16 cellular contexts compared by ENCODE assay signal in genomic region chr5:103218164-103218563, GRCh38. TPM values are rescaled to one million over a fixed set of nuclear protein-coding genes. Genes with fewer than 3 reads are reported as not detected.
DNase-seq lines count a peak whose midpoint lies in the region; ATAC-seq, FAIRE-seq and TF ChIP-seq lines count a peak whose summit lies in the region.
"Had no signal": no experiment of that assay in that cellular context is flagged by ENCODE, and none has a peak within 500 bp of the region (broad histone marks: within the 10 kb centered on the region; RNA-seq: fewer than 3 reads in every experiment).

No MANE protein-coding gene starts in this region.

- ATAC-seq in PC-3 (peak; percentile 64), HepG2 (no peak)
- ATAC-seq: T-cell, WTC11 had no signal

- no peaks in the 10 kb centered on the region for H3K79me2 ChIP-seq in PC-3 (ENCODE audit: low read length)
- H3K79me2 ChIP-seq in HepG2 (ENCODE audit: insufficient read depth, low read length): no peaks in the 10 kb centered on the region

- TF ChIP-seq EP300 in HepG2 (IDR thresholded peaks at IDR 0.05; ENCODE audit: low read depth in 2 of 2, low read length in 2 of 2): no peak
- TF ChIP-seq EP300 in HepG2 (CRISPR knock-in tag; IDR thresholded peaks at IDR 0.05; ENCODE audit: borderline replicate concordance): no peak

- POLR2A ChIA-PET in AG04449 (lab: Yijun Ruan, JAX): no interaction called here
- POLR2A ChIA-PET in PC-3 (lab: Charles Lee; ENCODE audit: unreplicated experiment): no interaction called here
- POLR2A ChIA-PET in HepG2 (lab: Yijun Ruan, JAX): no interaction called here

- WGBS in HepG2 (ENCODE audit: low lambda C conversion rate): 31% methylated on average over 5 of the region's 5 CpGs

- H3K9ac ChIP-seq in PC-3 (ENCODE audit: low read length) (no peak overlapping the region), HepG2 (ENCODE audit: insufficient read depth, low read depth, low read length) (no peak overlapping the region)

- H3K9me2 ChIP-seq in PC-3 (replicated peaks; ENCODE audit: low read length): no peaks in the 10 kb centered on the region

- no peak for TF ChIP-seq POLR2A in HepG2 (IDR thresholded peaks at IDR 0.05; ENCODE audit: insufficient read depth in 1 of 2, low read depth in 2 of 2, low read length in 2 of 2)

- no peak overlapping the region for H3K4me2 ChIP-seq in PC-3 (ENCODE audit: low read length)
- H3K4me2 ChIP-seq in HepG2 (ENCODE audit: low read depth, low read length): no peak overlapping the region

- CTCF ChIA-PET in AG04449 (lab: Yijun Ruan, JAX) (interaction anchor here (0.6 kb wide), 1 partner anchor 257 kb away, joined by 3 read pairs; no protein-coding TSS in a partner anchor), PC-3 (lab: Charles Lee) (interaction anchor here (0.6 kb wide), 1 partner anchor 79 kb away, joined by 6 read pairs; no protein-coding TSS in a partner anchor), HepG2 (lab: Yijun Ruan, JAX; ENCODE audit: low intra/inter-chr PET ratio, low total read pairs) (no interaction called here)

- H3K4me1 ChIP-seq in PC-3 (ENCODE audit: insufficient read depth, low read length): 0 out of 2 replicates have a peak, but pooled peaks cover 3% of the 10 kb centered on the region
- peaks cover 6% of the 10 kb centered on the region; the same call in 1 of the 2 replicates for H3K4me1 ChIP-seq in HepG2 (ENCODE audit: insufficient read depth, low read length)
- H3K4me1 ChIP-seq: testis had no signal

- TF ChIP-seq RAD21 in HepG2 (CRISPR knock-in tag; IDR thresholded peaks at IDR 0.05): no peak

- BruUV-seq in PC-3 (replicated peaks; lab: Mats Ljungman, UMichigan) (no TSS peak), HepG2 (replicated peaks; lab: Mats Ljungman, UMichigan) (no TSS peak)

- H4K20me1 ChIP-seq in PC-3 (ENCODE audit: low read length) (no peaks in the 10 kb centered on the region), HepG2 (ENCODE audit: insufficient read depth, low read length) (no peaks in the 10 kb centered on the region)

- intact Hi-C loops in PC-3 (cut with micrococcal nuclease): no loop called here
- intact Hi-C loops in HepG2 (cut with micrococcal nuclease; ENCODE audit: unreplicated experiment): no loop called here

- H3K27me3 ChIP-seq in PC-3 (ENCODE audit: low read length) (no peaks in the 10 kb centered on the region), HepG2 (ENCODE audit: control insufficient read depth in 1 of 2, insufficient read depth in 2 of 2, low read length in 2 of 2) (no peaks in the 10 kb centered on the region; a peak in 1 of 5 replicates)
- H3K27me3 ChIP-seq: testis had no signal

- H3K9me3 ChIP-seq in PC-3 (ENCODE audit: low read length): no peaks in the 10 kb centered on the region
- H3K9me3 ChIP-seq in HepG2 (ENCODE audit: low read length): no peaks in the 10 kb centered on the region
- H3K9me3 ChIP-seq: testis had no signal

- no peaks in the 10 kb centered on the region for H3K36me3 ChIP-seq in PC-3 (ENCODE audit: low read depth, low read length)
- no peaks in the 10 kb centered on the region for H3K36me3 ChIP-seq in HepG2 (replicated peaks in 1 of 2; ENCODE audit: control insufficient read depth in 1 of 2, insufficient read depth in 2 of 2, low read length in 2 of 2)

- DNase-seq in AG04449 (ENCODE audit: low read depth, low spot score): peak; percentile 69
- peak; percentile 57 for DNase-seq in PC-3
- DNase-seq in epithelial cell of esophagus (ENCODE audit: low read depth): peak; percentile 80
- DNase-seq in HepG2 (ENCODE audit: low spot score): peak; percentile 9
- no peak for DNase-seq in stimulated activated CD4-positive, alpha-beta T cell treated with anti-CD3 and anti-CD28 coated beads, Interleukin-15, amount 100 ng/mL, for 24 hours
- DNase-seq in NCI-H1694 (lab: John Stamatoyannopoulos, UW): no peak
- DNase-seq in GDM1 (lab: John Stamatoyannopoulos, UW): no peak
- DNase-seq in stimulated activated CD4-positive, alpha-beta T cell treated with anti-CD3 and anti-CD28 coated beads, Interleukin-4, amount 100 ng/mL, for 1 hour: no peak
- DNase-seq: activated effector memory CD4-positive, alpha-beta T cell treated with Interleukin-2 at 50 U/mL for 16 hours; COR-L47; head of caudate nucleus; Karpas-422; NCI-H748 treated with DMSO at 0.1 percent for 48 hours; T-cell; testis had no signal

- in situ Hi-C loops in HepG2 (cut with HindIII; ENCODE audit: extremely low pct_ligation_motif_present, low pct_unique_long_range_greater_than_20kb): no loop called here

- H3K4me3 ChIP-seq in AG04449 (ENCODE audit: low read depth, low read length) (no peak overlapping the region), PC-3 (ENCODE audit: low read length) (no peak overlapping the region), epithelial cell of esophagus (ENCODE audit: low read length) (no peak overlapping the region), HepG2 (replicated peaks in 1 of 3; ENCODE audit: insufficient read depth in 1 of 3, low read depth in 2 of 3, low read length in 3 of 3) (no peak overlapping the region)
- H3K4me3 ChIP-seq: testis had no signal

- no peak for TF ChIP-seq CTCF in AG04449 (IDR thresholded peaks at IDR 0.05; ENCODE audit: insufficient read depth, low read length, missing control alignments)
- no peak for TF ChIP-seq CTCF in PC-3 (conservative IDR thresholded peaks at IDR 0.05; ENCODE audit: low read depth, low read length)
- no peak for TF ChIP-seq CTCF in epithelial cell of esophagus (IDR thresholded peaks at IDR 0.05; ENCODE audit: insufficient read depth, low read depth, low read length, missing control alignments)
- TF ChIP-seq CTCF in HepG2 (CRISPR knock-in tag; IDR thresholded peaks at IDR 0.05): no peak

- H3K27ac ChIP-seq in PC-3 (ENCODE audit: low read length) (no peak overlapping the region), HepG2 (ENCODE audit: extremely low read length, insufficient read depth, low read length) (no peak overlapping the region)
- H3K27ac ChIP-seq: testis had no signal

- no peaks in the 10 kb centered on the region for H3F3A ChIP-seq in PC-3 (ENCODE audit: low read length, unreplicated experiment)

- FAIRE-seq in HepG2 (lab: Jason Lieb, UNC): no peak

- H2AFZ ChIP-seq in PC-3 (ENCODE audit: low read length) (no peak overlapping the region), HepG2 (ENCODE audit: low read length) (no peak overlapping the region)

TF ChIP-seq in HepG2, 621 proteins besides CTCF, POLR2A, EP300 and RAD21 (continues in another document):
- no peak for TF ChIP-seq RBM39 (IDR thresholded peaks at IDR 0.05; ENCODE audit: low read depth, low read length, poor library complexity, severe bottlenecking)
- TF ChIP-seq TCF7 (IDR thresholded peaks at IDR 0.05; ENCODE audit: low read depth): no peak
- TF ChIP-seq RXRB (CRISPR knock-in tag; IDR thresholded peaks at IDR 0.05; ENCODE audit: borderline replicate concordance): no peak
- no peak for TF ChIP-seq MYNN (CRISPR knock-in tag; IDR thresholded peaks at IDR 0.05; ENCODE audit: low read depth)
- TF ChIP-seq, protein P1, sequence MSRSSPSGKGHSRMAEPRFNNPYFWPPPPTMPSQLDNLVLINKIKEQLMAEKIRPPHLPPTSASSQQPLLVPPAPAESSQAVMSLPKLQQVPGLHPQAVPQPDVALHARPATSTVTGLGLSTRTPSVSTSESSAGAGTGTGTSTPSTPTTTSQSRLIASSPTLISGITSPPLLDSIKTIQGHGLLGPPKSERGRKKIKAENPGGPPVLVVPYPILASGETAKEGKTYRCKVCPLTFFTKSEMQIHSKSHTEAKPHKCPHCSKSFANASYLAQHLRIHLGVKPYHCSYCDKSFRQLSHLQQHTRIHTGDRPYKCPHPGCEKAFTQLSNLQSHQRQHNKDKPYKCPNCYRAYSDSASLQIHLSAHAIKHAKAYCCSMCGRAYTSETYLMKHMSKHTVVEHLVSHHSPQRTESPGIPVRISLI (CRISPR knock-in tag; IDR thresholded peaks at IDR 0.05; ENCODE audit: borderline replicate concordance): no peak
- no peak for TF ChIP-seq ZNF737 (CRISPR knock-in tag; IDR thresholded peaks at IDR 0.05; ENCODE audit: borderline replicate concordance)
- TF ChIP-seq SRSF1 (optimal IDR thresholded peaks at IDR 0.05; ENCODE audit: low read depth, low read length): no peak
- TF ChIP-seq RFX5 (IDR thresholded peaks at IDR 0.05; ENCODE audit: low read depth, low read length): no peak
- no peak for TF ChIP-seq MTF1 (CRISPR knock-in tag; IDR thresholded peaks at IDR 0.05)

RNA-seq across cellular contexts. Expression of gene MACIR, which starts 40.4 kb away (rescaled TPM):
- total RNA-seq in PC-3 (2014; rRNA removed): 15.1 and 22.2 TPM in 2 replicates
- total RNA-seq in HepG2 (2016; rRNA removed; fragmentation: Illumina TruSeq; extraction: Trizol): 4.4 and 5.5 TPM in 2 replicates
- 1.5 and 1.7 TPM in 2 replicates for total RNA-seq in HepG2 (2016; cell fraction: cytosol; rRNA removed; fragmentation: Illumina TruSeq; extraction: Trizol; ENCODE audit: low read depth)
- total RNA-seq in HepG2 (2016; cell fraction: insoluble cytoplasmic fraction; rRNA removed; fragmentation: Illumina TruSeq; extraction: Trizol): 4.0 and 5.9 TPM in 2 replicates
- 4.6 and 4.8 TPM in 2 replicates for total RNA-seq in HepG2 (2016; cell fraction: membrane; rRNA removed; fragmentation: Illumina TruSeq; extraction: Trizol)
- total RNA-seq in HepG2 (2016; cell fraction: nucleus; rRNA removed; fragmentation: Illumina TruSeq; extraction: Trizol): 2.2 and 2.6 TPM in 2 replicates
- polyA plus RNA-seq in HepG2 (2011; rRNA removed): 2.2 and 2.4 TPM in 2 replicates
- polyA plus RNA-seq in HepG2 (2011; cell fraction: cytosol; rRNA removed): 1.3 TPM in 2 replicates
- polyA plus RNA-seq in HepG2 (2011; cell fraction: nucleus; rRNA removed): 1.0 and 1.5 TPM in 2 replicates
- polyA plus RNA-seq in HepG2 (2012): 1.9 and 2.3 TPM in 2 replicates
- polyA plus RNA-seq in HepG2 (2016; cell fraction: cytosol; fragmentation: Illumina TruSeq; extraction: Trizol; ENCODE audit: low read depth): 1.0 and 1.7 TPM in 2 replicates
- 4.9 and 5.7 TPM in 2 replicates for polyA plus RNA-seq in HepG2 (2016; cell fraction: insoluble cytoplasmic fraction; fragmentation: Illumina TruSeq; extraction: Trizol; ENCODE audit: low read depth)
- polyA plus RNA-seq in HepG2 (2016; cell fraction: membrane; fragmentation: Illumina TruSeq; extraction: Trizol; ENCODE audit: low read depth): 2.4 and 2.9 TPM in 2 replicates
- polyA plus RNA-seq in HepG2 (2016; cell fraction: nucleus; fragmentation: Illumina TruSeq; extraction: Trizol; ENCODE audit: insufficient read depth, low read depth): 4.8 and 6.3 TPM in 2 replicates
- polyA minus RNA-seq in HepG2 (2011; rRNA and poly(A)+ RNA removed; ENCODE audit: low replicate concordance): 2.1 and 22.8 TPM in 2 replicates
- 1.2 and 2.0 TPM in 2 replicates for polyA minus RNA-seq in HepG2 (2011; cell fraction: cytosol; rRNA and poly(A)+ RNA removed)
- 1.8 and 2.7 TPM in 2 replicates for polyA minus RNA-seq in HepG2 (2011; cell fraction: nucleus; rRNA and poly(A)+ RNA removed)

Comparison
In these comparisons a context has a peak if more than half of its experiments do, and no peak if none do; other contexts are left out.
1. DNase-seq: peak in AG04449 (single experiment), PC-3 (single experiment), epithelial cell of esophagus (single experiment) and HepG2 (single experiment); none in stimulated activated CD4-positive, alpha-beta T cell treated with anti-CD3 and anti-CD28 coated beads, Interleukin-15, amount 100 ng/mL, for 24 hours (single experiment), NCI-H1694 (single experiment), GDM1 (single experiment) and stimulated activated CD4-positive, alpha-beta T cell treated with anti-CD3 and anti-CD28 coated beads, Interleukin-4, amount 100 ng/mL, for 1 hour (single experiment).